In the genomic region with DNA sequence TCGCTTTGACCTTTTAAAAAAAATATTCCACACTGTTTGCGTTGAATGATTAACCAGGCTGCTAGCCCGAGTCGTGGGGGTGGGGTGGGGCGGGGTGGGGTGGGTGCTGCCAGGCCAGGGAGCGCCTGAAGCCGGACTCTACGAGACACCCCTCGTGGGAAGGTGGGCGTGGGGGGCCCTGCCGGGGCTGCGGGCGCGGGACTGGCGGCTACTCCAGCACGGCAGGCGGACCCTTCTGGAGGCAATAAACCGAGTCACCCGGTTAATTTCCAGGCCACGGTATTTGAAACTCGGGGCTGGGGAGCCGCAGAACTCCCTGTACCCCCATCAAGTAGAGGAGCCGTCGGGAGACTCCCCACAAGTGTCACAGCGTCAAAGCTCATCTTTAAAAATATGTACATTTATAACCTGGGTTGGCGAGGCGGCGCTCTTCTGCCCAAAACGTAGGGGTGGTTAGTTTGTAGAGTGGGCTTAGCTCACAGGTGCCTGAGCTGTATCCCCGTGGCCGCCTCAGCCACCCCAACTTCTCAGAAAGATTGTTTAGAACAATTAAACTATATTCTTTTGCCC, we compare ENCODE assay signal across 8 cellular contexts. TPM values are rescaled to one million over a fixed set of nuclear protein-coding genes. Genes with fewer than 3 reads are reported as not detected.
DNase-seq lines count a peak whose midpoint lies in the region; ATAC-seq and TF ChIP-seq lines count a peak whose summit lies in the region.

No MANE protein-coding gene starts in this region.

- TF ChIP-seq CTCF in cardiac muscle cell (IDR thresholded peaks at IDR 0.05; ENCODE audit: low read depth, low read length) (peak; percentile 20), adrenal gland (IDR thresholded peaks at IDR 0.05) (no peak)

- no peak for TF ChIP-seq POLR2A in adrenal gland (IDR thresholded peaks at IDR 0.05)

- H3K27me3 ChIP-seq in cardiac muscle cell (no peaks in the 10 kb centered on the region), SJSA1 (replicated peaks) (no peaks in the 10 kb centered on the region; the same call in 1 of the 2 replicates), adrenal gland (no peaks in the 10 kb centered on the region), iPS-18a (ENCODE audit: control insufficient read depth, insufficient read depth, low read length) (no peaks in the 10 kb centered on the region)

- H3K4me3 ChIP-seq in cardiac muscle cell = peak overlapping the region; percentile 96
- H3K4me3 ChIP-seq in SJSA1 = peak overlapping the region; percentile 96
- H3K4me3 ChIP-seq in adrenal gland = peak overlapping the region in 3 of 4 donors; percentile 97 to 99 (median 97)
- H3K4me3 ChIP-seq in iPS-18a (ENCODE audit: low read length) = peak overlapping the region; percentile 86

- DNase-seq in cardiac muscle cell (ENCODE audit: low read depth in 1 of 2, low spot score in 1 of 2) = peak in 1 of 2 donors; percentile 29
- no peak for DNase-seq in cardiac septum (ENCODE audit: low spot score)
- DNase-seq in SJSA1 (ENCODE audit: low read depth in 1 of 2, low spot score in 2 of 2) = peak in 1 of 2 experiments; percentile 13
- DNase-seq in adrenal gland = peak in 1 of 7 donors; percentile 31
- DNase-seq in stimulated activated CD4-positive, alpha-beta T cell treated with anti-CD3 and anti-CD28 coated beads, Interleukin-2, amount 100 ng/mL, for 24 hours = peak; percentile 39 to 41
- no peak for DNase-seq in NCI-H510A treated with DMSO at 0.1 percent for 48 hours (lab: John Stamatoyannopoulos, UW)

- H3K4me1 ChIP-seq in cardiac muscle cell (ENCODE audit: low read depth) = peaks cover 5% of the 10 kb centered on the region
- H3K4me1 ChIP-seq in SJSA1 (replicated peaks) = 0 out of 2 replicates have a peak, but pooled peaks cover 6% of the 10 kb centered on the region
- H3K4me1 ChIP-seq in adrenal gland (replicated peaks in 1 of 2) = peaks cover 10 to 51% of the 10 kb centered on the region in 2 donors
- peaks cover 18% of the 10 kb centered on the region for H3K4me1 ChIP-seq in iPS-18a (ENCODE audit: control insufficient read depth, low read depth, low read length)

- 0 to 1% (median 1%) methylated on average over 19 to 31 of the region's 31 CpGs for WGBS in adrenal gland, 4 donors

- peak overlapping the region; percentile 81 for H3K27ac ChIP-seq in cardiac muscle cell
- H3K27ac ChIP-seq in SJSA1 = no peak overlapping the region
- H3K27ac ChIP-seq in adrenal gland = peak overlapping the region in 4 of 5 donors; percentile 86 to 98 (median 95)
- no peak overlapping the region for H3K27ac ChIP-seq in iPS-18a (ENCODE audit: low read length)

- intact Hi-C loops in cardiac septum (cut with DNase I) (loop anchor here (2.0 to 5.0 kb wide), 6 partner anchors 96 to 275 kb away; no protein-coding TSS in a partner anchor), adrenal gland (cut with DNase I) (loop anchor here in 1 of 2 donors (10.0 kb wide), 2 partner anchors 88 to 218 kb away; no protein-coding TSS in a partner anchor)

- no peak for ATAC-seq in GM21381 (IDR thresholded peaks at IDR 0.05; ENCODE audit: unreplicated experiment)

- H3K9me3 ChIP-seq in cardiac muscle cell (ENCODE audit: low read depth) = no peaks in the 10 kb centered on the region
- H3K9me3 ChIP-seq in SJSA1 (replicated peaks) = 0 out of 2 replicates have a peak, but pooled peaks cover 2% of the 10 kb centered on the region
- H3K9me3 ChIP-seq in adrenal gland (replicated peaks in 1 of 3) = no peaks in the 10 kb centered on the region
- no peaks in the 10 kb centered on the region for H3K9me3 ChIP-seq in iPS-18a (ENCODE audit: control insufficient read depth, low read depth, low read length)

- peak overlapping the region; percentile 68 for H3K9ac ChIP-seq in iPS-18a (ENCODE audit: low read length)

- no peaks in the 10 kb centered on the region for H3K36me3 ChIP-seq in cardiac muscle cell
- H3K36me3 ChIP-seq in SJSA1 = peaks cover 3% of the 10 kb centered on the region; the same call in 1 of the 2 replicates
- no peaks in the 10 kb centered on the region for H3K36me3 ChIP-seq in adrenal gland (replicated peaks in 1 of 2)
- H3K36me3 ChIP-seq in iPS-18a (ENCODE audit: control insufficient read depth, low read depth, low read length) = no peaks in the 10 kb centered on the region

RNA-seq across cellular contexts. Expression of a gene that starts 1.2 kb away (rescaled TPM):
- total RNA-seq in cardiac muscle cell (8.9 and 11.1 TPM in 2 replicates), cardiac septum (31.2 TPM), adrenal gland (10 to 100 TPM; 13.0 to 29.2 (median 18.4) TPM)
- polyA plus RNA-seq in cardiac muscle cell (14.7 and 15.9 TPM in 2 replicates), adrenal gland (10 to 100 TPM in 1 of 3 donors, 1 to 10 TPM in 2; 7.1 to 30.4 (median 7.9) TPM)
- 5.5 and 14.0 TPM in 2 replicates for total RNA-seq in SJSA1 (2014; rRNA removed; shearing (Covaris generic))

Comparison
In these comparisons a context has a peak if more than half of its experiments do, and no peak if none do; other contexts are left out.
1. DNase-seq: peak in stimulated activated CD4-positive, alpha-beta T cell treated with anti-CD3 and anti-CD28 coated beads, Interleukin-2, amount 100 ng/mL, for 24 hours (2 of 2); none in cardiac septum (single experiment) and NCI-H510A treated with DMSO at 0.1 percent for 48 hours (single experiment).
2. H3K27ac ChIP-seq: peak in cardiac muscle cell (single experiment) and adrenal gland (4 of 5); none in SJSA1 (single experiment) and iPS-18a (single experiment).
3. Peak in every context shown above with its lines, with median percentiles within 50 percentile points of each other: H3K4me3 ChIP-seq.